1 cellular context compared by ENCODE assay signal in the genomic region with DNA sequence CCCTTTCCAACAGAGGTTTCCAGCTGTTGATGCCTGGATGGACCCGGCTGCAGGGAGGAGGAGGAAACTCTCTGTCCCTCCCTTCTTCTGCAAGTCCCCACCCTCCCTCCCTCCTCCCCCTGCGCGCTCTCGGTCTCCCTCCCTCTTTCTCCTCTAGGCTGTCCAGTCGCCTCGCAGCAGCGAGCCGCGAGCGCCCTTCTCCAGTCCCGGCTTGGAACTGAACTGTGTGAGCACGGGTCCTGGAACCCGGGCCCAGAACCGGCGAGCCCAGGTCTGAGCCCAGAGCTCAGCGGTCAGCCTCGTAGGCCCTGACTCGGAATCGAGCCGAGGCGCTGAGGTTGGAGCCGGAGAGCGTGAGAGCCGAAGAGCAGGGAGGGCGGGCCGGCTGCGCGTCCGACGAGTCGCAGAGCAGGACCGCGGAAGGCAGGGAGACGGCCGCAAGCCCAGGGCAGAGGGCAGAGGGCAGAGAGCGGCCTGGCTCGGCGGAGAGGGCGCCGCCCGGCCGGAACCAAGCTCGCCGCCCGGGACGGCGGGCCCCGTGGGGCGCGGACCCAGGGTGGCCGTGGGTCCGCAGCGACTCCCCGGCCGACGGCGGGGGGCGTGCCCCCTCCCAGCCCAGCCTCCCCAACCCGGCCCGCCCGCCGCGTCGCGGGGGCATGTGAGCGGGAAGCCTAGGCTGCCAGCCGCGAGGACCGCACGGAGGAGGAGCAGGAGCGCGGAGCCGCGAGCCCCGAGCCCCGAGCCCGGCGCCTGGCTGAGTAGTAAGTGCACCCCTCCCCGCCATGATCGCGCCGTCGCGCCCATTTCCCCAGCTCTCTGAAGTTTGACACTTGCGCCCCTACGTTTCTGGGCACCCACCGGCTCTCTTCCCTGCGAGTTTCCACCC.
A peak's percentile ranks its signal among the peaks of the same experiment; 100 is the strongest.
TF ChIP-seq lines count a peak whose summit lies in the region.

SOX13 (plus strand) TSS at position 165 of the 886 bp plus-strand sequence. CDS start 39,801 bp downstream, outside the sequence.

TF ChIP-seq in HepG2, 621 proteins besides CTCF, POLR2A, EP300 and RAD21 (continued from another document and continues in another):
- TF ChIP-seq TCF7 (IDR thresholded peaks at IDR 0.05; ENCODE audit: low read depth) (no peak), ZNF790 (CRISPR knock-in tag; IDR thresholded peaks at IDR 0.05; ENCODE audit: borderline replicate concordance) (no peak), SP4 (CRISPR knock-in tag; IDR thresholded peaks at IDR 0.05) (peak; percentile 40; the same call in 1 of the 2 replicates), ZNF703 (CRISPR knock-in tag; IDR thresholded peaks at IDR 0.05; ENCODE audit: borderline replicate concordance) (no peak), MZF1 (CRISPR knock-in tag; IDR thresholded peaks at IDR 0.05; ENCODE audit: borderline replicate concordance) (no peak), ZNF674 (CRISPR knock-in tag; IDR thresholded peaks at IDR 0.05; ENCODE audit: low read depth) (no peak), ZNF337 (CRISPR knock-in tag; IDR thresholded peaks at IDR 0.05; ENCODE audit: borderline replicate concordance, low read depth) (no peak), HOXA3 (CRISPR knock-in tag; IDR thresholded peaks at IDR 0.05) (peak; percentile 45; the same call in 1 of the 2 replicates), BATF2 (CRISPR knock-in tag; IDR thresholded peaks at IDR 0.05) (no peak), TOE1 (CRISPR knock-in tag; IDR thresholded peaks at IDR 0.05) (no peak), ZNF576 (CRISPR knock-in tag; IDR thresholded peaks at IDR 0.05) (no peak; the same call in 1 of the 2 replicates), ATF2 (CRISPR knock-in tag; IDR thresholded peaks at IDR 0.05) (peak; percentile 27; the same call in 1 of the 2 replicates), MEF2D (CRISPR knock-in tag; IDR thresholded peaks at IDR 0.05) (0 out of 2 replicates have a peak, but pooled peaks have one; percentile 31), SNAI1 (CRISPR knock-in tag; IDR thresholded peaks at IDR 0.05; ENCODE audit: borderline replicate concordance) (no peak), REL (CRISPR knock-in tag; conservative IDR thresholded peaks at IDR 0.05) (no peak), MATR3 (CRISPR knock-in tag; IDR thresholded peaks at IDR 0.05) (no peak), HES4 (CRISPR knock-in tag; IDR thresholded peaks at IDR 0.05; ENCODE audit: borderline replicate concordance) (peak; percentile 32; the same call in 1 of the 2 replicates), KMT2A (CRISPR knock-in tag; IDR thresholded peaks at IDR 0.05) (peak; percentile 84), ZNF652 (CRISPR knock-in tag; IDR thresholded peaks at IDR 0.05; ENCODE audit: borderline replicate concordance, low read depth) (peak; percentile 40; the same call in 1 of the 2 replicates), MLX (CRISPR knock-in tag; IDR thresholded peaks at IDR 0.05) (no peak), SAP130 (CRISPR knock-in tag; IDR thresholded peaks at IDR 0.05; ENCODE audit: low read depth) (peak; percentile 81), ESRRA (CRISPR knock-in tag; IDR thresholded peaks at IDR 0.05; ENCODE audit: low read depth) (peak; percentile 69), BRCA1 (CRISPR knock-in tag; IDR thresholded peaks at IDR 0.05) (no peak), CCDC6 (CRISPR knock-in tag; IDR thresholded peaks at IDR 0.05) (peak; percentile 60), ERF (CRISPR knock-in tag; IDR thresholded peaks at IDR 0.05) (peak; percentile 70; the same call in 1 of the 2 replicates), AKAP8 (CRISPR knock-in tag; IDR thresholded peaks at IDR 0.05) (no peak; the same call in 1 of the 2 replicates), HMG20B (CRISPR knock-in tag; conservative IDR thresholded peaks at IDR 0.05) (no peak), SUZ12 (IDR thresholded peaks at IDR 0.05; ENCODE audit: low read depth, low read length) (no peak), RFXANK (CRISPR knock-in tag; IDR thresholded peaks at IDR 0.05) (no peak), PCBP1 (IDR thresholded peaks at IDR 0.05; ENCODE audit: borderline replicate concordance, low read depth, low read length) (no peak), FLYWCH1 (CRISPR knock-in tag; IDR thresholded peaks at IDR 0.05) (no peak), FOSL1 (CRISPR knock-in tag; IDR thresholded peaks at IDR 0.05; ENCODE audit: borderline replicate concordance) (no peak), RERE (CRISPR knock-in tag; IDR thresholded peaks at IDR 0.05; ENCODE audit: low read depth) (0 out of 2 replicates have a peak, but pooled peaks have one; percentile 19)
- TF ChIP-seq, protein P1, sequence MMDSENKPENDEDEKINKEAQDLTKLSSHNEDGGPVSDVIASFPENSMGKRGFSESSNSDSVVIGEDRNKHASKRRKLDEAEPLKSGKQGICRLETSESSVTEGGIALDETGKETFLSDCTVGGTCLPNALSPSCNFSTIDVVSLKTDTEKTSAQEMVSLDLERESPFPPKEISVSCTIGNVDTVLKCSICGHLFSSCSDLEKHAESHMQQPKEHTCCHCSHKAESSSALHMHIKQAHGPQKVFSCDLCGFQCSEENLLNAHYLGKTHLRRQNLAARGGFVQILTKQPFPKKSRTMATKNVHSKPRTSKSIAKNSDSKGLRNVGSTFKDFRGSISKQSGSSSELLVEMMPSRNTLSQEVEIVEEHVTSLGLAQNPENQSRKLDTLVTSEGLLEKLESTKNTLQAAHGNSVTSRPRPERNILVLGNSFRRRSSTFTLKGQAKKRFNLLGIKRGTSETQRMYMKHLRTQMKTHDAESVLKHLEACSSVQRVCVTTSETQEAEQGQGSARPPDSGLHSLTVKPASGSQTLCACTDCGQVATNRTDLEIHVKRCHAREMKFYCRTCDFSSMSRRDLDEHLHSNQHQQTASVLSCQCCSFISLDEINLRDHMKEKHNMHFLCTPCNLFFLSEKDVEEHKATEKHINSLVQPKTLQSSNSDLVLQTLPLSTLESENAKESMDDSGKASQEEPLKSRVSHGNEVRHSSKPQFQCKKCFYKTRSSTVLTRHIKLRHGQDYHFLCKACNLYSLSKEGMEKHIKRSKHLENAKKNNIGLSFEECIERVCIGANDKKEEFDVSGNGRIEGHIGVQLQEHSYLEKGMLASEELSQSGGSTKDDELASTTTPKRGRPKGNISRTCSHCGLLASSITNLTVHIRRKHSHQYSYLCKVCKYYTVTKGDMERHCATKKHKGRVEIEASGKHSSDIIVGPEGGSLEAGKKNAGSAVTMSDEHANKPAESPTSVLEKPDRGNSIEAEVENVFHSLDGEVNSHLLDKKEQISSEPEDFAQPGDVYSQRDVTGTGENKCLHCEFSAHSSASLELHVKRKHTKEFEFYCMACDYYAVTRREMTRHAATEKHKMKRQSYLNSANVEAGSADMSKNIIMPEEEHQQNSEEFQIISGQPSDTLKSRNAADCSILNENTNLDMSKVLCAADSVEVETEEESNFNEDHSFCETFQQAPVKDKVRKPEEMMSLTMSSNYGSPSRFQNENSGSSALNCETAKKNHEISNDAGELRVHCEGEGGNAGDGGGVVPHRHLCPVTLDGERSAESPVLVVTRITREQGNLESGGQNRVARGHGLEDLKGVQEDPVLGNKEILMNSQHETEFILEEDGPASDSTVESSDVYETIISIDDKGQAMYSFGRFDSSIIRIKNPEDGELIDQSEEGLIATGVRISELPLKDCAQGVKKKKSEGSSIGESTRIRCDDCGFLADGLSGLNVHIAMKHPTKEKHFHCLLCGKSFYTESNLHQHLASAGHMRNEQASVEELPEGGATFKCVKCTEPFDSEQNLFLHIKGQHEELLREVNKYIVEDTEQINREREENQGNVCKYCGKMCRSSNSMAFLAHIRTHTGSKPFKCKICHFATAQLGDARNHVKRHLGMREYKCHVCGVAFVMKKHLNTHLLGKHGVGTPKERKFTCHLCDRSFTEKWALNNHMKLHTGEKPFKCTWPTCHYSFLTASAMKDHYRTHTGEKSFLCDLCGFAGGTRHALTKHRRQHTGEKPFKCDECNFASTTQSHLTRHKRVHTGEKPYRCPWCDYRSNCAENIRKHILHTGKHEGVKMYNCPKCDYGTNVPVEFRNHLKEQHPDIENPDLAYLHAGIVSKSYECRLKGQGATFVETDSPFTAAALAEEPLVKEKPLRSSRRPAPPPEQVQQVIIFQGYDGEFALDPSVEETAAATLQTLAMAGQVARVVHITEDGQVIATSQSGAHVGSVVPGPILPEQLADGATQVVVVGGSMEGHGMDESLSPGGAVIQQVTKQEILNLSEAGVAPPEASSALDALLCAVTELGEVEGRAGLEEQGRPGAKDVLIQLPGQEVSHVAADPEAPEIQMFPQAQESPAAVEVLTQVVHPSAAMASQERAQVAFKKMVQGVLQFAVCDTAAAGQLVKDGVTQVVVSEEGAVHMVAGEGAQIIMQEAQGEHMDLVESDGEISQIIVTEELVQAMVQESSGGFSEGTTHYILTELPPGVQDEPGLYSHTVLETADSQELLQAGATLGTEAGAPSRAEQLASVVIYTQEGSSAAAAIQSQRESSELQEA (CRISPR knock-in tag; IDR thresholded peaks at IDR 0.05; ENCODE audit: not compliant biosample characterization), result no peak
- TF ChIP-seq, protein P2, sequence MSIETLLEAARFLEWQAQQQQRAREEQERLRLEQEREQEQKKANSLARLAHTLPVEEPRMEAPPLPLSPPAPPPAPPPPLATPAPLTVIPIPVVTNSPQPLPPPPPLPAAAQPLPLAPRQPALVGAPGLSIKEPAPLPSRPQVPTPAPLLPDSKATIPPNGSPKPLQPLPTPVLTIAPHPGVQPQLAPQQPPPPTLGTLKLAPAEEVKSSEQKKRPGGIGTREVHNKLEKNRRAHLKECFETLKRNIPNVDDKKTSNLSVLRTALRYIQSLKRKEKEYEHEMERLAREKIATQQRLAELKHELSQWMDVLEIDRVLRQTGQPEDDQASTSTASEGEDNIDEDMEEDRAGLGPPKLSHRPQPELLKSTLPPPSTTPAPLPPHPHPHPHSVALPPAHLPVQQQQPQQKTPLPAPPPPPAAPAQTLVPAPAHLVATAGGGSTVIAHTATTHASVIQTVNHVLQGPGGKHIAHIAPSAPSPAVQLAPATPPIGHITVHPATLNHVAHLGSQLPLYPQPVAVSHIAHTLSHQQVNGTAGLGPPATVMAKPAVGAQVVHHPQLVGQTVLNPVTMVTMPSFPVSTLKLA (IDR thresholded peaks at IDR 0.05), result no peak
